Comparison of ENCODE assay signal across 1 cellular context in the genomic region with DNA sequence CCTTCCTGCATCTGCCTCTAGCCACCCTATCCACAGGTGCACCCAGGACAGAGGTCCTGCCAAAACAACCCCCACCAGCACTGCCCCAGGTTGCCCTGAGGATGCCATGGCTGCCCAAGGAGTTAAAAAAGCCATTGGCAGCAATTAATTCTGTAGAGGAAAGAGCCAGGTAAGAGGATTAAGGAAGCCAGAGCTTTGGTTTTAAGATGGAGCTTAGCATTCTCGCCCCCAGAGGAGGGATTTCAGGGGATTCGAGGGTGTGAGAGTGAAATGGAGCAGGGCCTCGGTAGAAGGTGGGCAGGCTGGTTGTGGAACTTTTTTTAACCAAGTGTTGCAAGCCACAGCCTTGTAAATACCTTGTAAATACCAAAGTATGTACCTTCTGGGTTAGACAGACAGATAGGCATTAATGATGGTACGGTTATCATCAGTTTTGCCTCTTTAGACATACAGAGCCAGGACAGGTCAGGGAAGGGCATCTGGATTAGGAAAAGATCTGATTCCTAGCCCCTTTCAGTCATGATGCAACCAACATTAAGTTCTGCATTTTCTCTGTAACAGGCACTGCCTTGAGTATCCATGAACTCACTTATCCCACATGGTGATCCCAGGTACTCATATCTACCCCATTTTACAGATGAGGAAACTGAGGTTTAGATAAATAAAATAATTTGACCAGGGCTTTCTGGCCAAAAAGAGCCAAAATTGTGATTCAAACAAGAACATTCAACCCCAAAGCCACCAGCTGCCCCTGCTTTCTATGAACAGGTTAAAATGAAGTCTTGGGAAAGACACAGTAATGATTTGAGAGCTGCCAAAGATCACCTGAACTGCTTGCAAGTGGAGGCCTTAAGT.
TF ChIP-seq lines count a peak whose summit lies in the region.

No MANE protein-coding gene starts in this region.

TF ChIP-seq in neural cell, 6 proteins besides CTCF, POLR2A, EP300 and RAD21 (continued from another document):
- no peak for TF ChIP-seq REST (IDR thresholded peaks at IDR 0.05; ENCODE audit: borderline replicate concordance)
- TF ChIP-seq POLR2AphosphoS5 (IDR thresholded peaks at IDR 0.05), result no peak
- no peak for TF ChIP-seq SMC3 (conservative IDR thresholded peaks at IDR 0.05; ENCODE audit: poor library complexity)
- no peak for TF ChIP-seq EZH2 (IDR thresholded peaks at IDR 0.05; ENCODE audit: borderline replicate concordance, insufficient read depth, low read length, poor library complexity, severe bottlenecking)
